Comparison of ENCODE assay signal across 19 cellular contexts in genomic region chr9:92561374-92562329, GRCh38. TPM values are rescaled to one million over a fixed set of nuclear protein-coding genes. Genes with fewer than 3 reads are reported as not detected.
DNase-seq lines count a peak whose midpoint lies in the region; ATAC-seq and TF ChIP-seq lines count a peak whose summit lies in the region.
"Had no signal": no experiment of that assay in that cellular context is flagged by ENCODE, and none has a peak within 500 bp of the region (broad histone marks: within the 10 kb centered on the region; RNA-seq: fewer than 3 reads in every experiment).

No MANE protein-coding gene starts in this region.

- peaks cover 29% of the 10 kb centered on the region for H3K4me1 ChIP-seq in adipocyte (ENCODE audit: control insufficient read depth, insufficient read depth, low read length)
- H3K4me1 ChIP-seq: parathyroid adenoma had no signal

- no peak for ATAC-seq in natural killer cell
- no peak for ATAC-seq in GM18498 (IDR thresholded peaks at IDR 0.05; ENCODE audit: unreplicated experiment)
- ATAC-seq in GM18517 (IDR thresholded peaks at IDR 0.05; ENCODE audit: unreplicated experiment): no peak

- H3K36me3 Mint-ChIP-seq in natural killer cell: peaks cover 6% of the 10 kb centered on the region

- no peak overlapping the region for H3K4me3 Mint-ChIP-seq in natural killer cell
- H3K4me3 Mint-ChIP-seq: activated naive CD4-positive, alpha-beta T cell treated with anti-CD3 and anti-CD28 coated beads for 36 hours had no signal

- H3K4me3 ChIP-seq in adipocyte (ENCODE audit: low read length): no peak overlapping the region
- no peak overlapping the region for H3K4me3 ChIP-seq in fibroblast of the aortic adventitia (ENCODE audit: low read depth, low read length)
- H3K4me3 ChIP-seq: ascending aorta, MG63 had no signal

- H3K4me1 Mint-ChIP-seq in natural killer cell: peaks cover 0 to 8% of the 10 kb centered on the region in 2 donors

- H3K27me3 Mint-ChIP-seq in natural killer cell (ENCODE audit: low read depth in 2 of 2): no peaks in the 10 kb centered on the region

- H3K27ac Mint-ChIP-seq in natural killer cell: no peak overlapping the region
- H3K27ac Mint-ChIP-seq: activated naive CD4-positive, alpha-beta T cell treated with anti-CD3 and anti-CD28 coated beads for 36 hours had no signal

- no peaks in the 10 kb centered on the region for H3K27me3 ChIP-seq in adipocyte (replicated peaks; ENCODE audit: control insufficient read depth, insufficient read depth, low read length)
- H3K27me3 ChIP-seq: ascending aorta, MG63 had no signal

- peak; percentile 12 for DNase-seq in NCI-H2196 (lab: John Stamatoyannopoulos, UW; ENCODE audit: unreplicated experiment)
- DNase-seq in NCI-H2196 treated with DMSO at 0.1 percent for 48 hours (lab: John Stamatoyannopoulos, UW; ENCODE audit: unreplicated experiment): no peak
- DNase-seq in adipocyte (ENCODE audit: low read depth): peak; percentile 23
- peak; percentile 39 for DNase-seq in fibroblast of the aortic adventitia (ENCODE audit: low read depth)
- DNase-seq in stimulated activated CD4-positive, alpha-beta T cell treated with anti-CD3 and anti-CD28 coated beads, Interleukin-4, amount 100 ng/mL, for 4 hours: no peak
- DNase-seq in natural killer cell: no peak
- DNase-seq: activated CD4-positive, alpha-beta T cell treated with anti-CD3 and anti-CD28 coated beads, Interleukin-2, amount 50 U/mL, for 48 hours; activated naive CD4-positive, alpha-beta T cell treated with anti-CD3 and anti-CD28 coated beads for 36 hours; activated T-cell treated with anti-CD3 and anti-CD28 coated beads, Interleukin-2, amount 50 U/mL, for 1 hour; DMS153; MG63; NCI-H1436 treated with DMSO at 0.1 percent for 48 hours; NCI-H226; stimulated activated CD4-positive, alpha-beta T cell treated with anti-CD3 and anti-CD28 coated beads, Interleukin-4, amount 100 ng/mL, for 1 hour; T-helper 1 cell had no signal

- TF ChIP-seq CTCF in fibroblast of the aortic adventitia (IDR thresholded peaks at IDR 0.05; ENCODE audit: insufficient read depth, low read length) (no peak), natural killer cell (IDR thresholded peaks at IDR 0.05) (no peak)

- no peak overlapping the region for H3K9ac ChIP-seq in adipocyte (ENCODE audit: low read length)
- H3K9ac ChIP-seq: parathyroid adenoma had no signal

- no peaks in the 10 kb centered on the region for H3K9me3 ChIP-seq in adipocyte (ENCODE audit: control insufficient read depth, low read length)
- H3K9me3 ChIP-seq: MG63 had no signal

- peaks cover 4% of the 10 kb centered on the region in 2 donors for H3K9me3 Mint-ChIP-seq in natural killer cell

- no peaks in the 10 kb centered on the region for H3K36me3 ChIP-seq in adipocyte (ENCODE audit: control insufficient read depth, insufficient read depth, low read length, severe bottlenecking)
- H3K36me3 ChIP-seq: ascending aorta, MG63 had no signal

- intact Hi-C loops in natural killer cell (cut with micrococcal nuclease): no loop called here

RNA-seq across cellular contexts. Expression of gene ECM2, which starts 25.9 kb away (rescaled TPM):
- total RNA-seq in fibroblast of the aortic adventitia (ENCODE audit: low replicate concordance): 23.3 and 74.6 TPM in 2 replicates
- total RNA-seq in natural killer cell: not detected
- total RNA-seq: activated naive CD4-positive, alpha-beta T cell treated with anti-CD3 and anti-CD28 coated beads for 36 hours had no signal

Comparison
In these comparisons a context has a peak if more than half of its experiments do, and no peak if none do; other contexts are left out.
1. DNase-seq: peak in NCI-H2196 (single experiment), adipocyte (single experiment) and fibroblast of the aortic adventitia (single experiment); none in NCI-H2196 treated with DMSO at 0.1 percent for 48 hours (single experiment), stimulated activated CD4-positive, alpha-beta T cell treated with anti-CD3 and anti-CD28 coated beads, Interleukin-4, amount 100 ng/mL, for 4 hours (0 of 2) and natural killer cell (single experiment).
2. RNA of gene ECM2, which starts 25.9 kb away (total RNA-seq): 23.3 to 74.6 TPM in fibroblast of the aortic adventitia; not detected in natural killer cell; every median in the first group is over 10 times any median in the second.